11 cellular contexts compared by ENCODE assay signal in the genomic region with DNA sequence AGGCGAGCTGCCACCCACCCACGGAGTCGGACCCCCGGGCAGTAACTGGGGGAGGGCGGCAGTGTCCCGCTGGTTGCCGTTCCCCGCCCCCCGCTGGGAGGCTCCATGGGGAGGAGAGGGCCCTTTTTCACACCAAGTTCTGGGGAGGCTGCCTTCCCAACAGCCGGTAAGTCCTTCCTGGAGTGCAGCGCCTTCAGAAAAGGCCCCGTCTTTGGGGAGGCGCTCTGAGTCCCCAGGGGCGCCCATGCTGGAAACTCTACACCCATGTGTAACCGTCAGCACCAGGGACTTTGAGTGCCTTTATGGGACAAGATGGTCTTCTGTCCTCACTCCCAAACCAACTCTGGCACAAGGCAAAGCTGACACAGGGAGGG. TPM values are rescaled to one million over a fixed set of nuclear protein-coding genes. Genes with fewer than 3 reads are reported as not detected.
DNase-seq lines count a peak whose midpoint lies in the region; ATAC-seq and TF ChIP-seq lines count a peak whose summit lies in the region.
"Had no signal": no experiment of that assay in that cellular context is flagged by ENCODE, and none has a peak within 500 bp of the region (broad histone marks: within the 10 kb centered on the region; RNA-seq: fewer than 3 reads in every experiment).

No MANE protein-coding gene starts in this region.

- peak overlapping the region; percentile 7 for H3K4me2 ChIP-seq in trophoblast cell (ENCODE audit: low read length)

- H3K27me3 ChIP-seq in CD8-positive, alpha-beta T cell (ENCODE audit: insufficient read depth, low read length): peaks cover 24% of the 10 kb centered on the region
- H3K27me3 ChIP-seq in NT2/D1 (ENCODE audit: insufficient read depth, insufficient read length) (peaks cover 38% of the 10 kb centered on the region), trophoblast cell (ENCODE audit: insufficient read depth, low read length) (peaks cover 37% of the 10 kb centered on the region)

- peak overlapping the region; percentile 22 for H3K4me3 Mint-ChIP-seq in CD8-positive, alpha-beta T cell

- H3K18ac ChIP-seq in trophoblast cell (ENCODE audit: low read length): no peak overlapping the region

- no peak overlapping the region for H3K4ac ChIP-seq in trophoblast cell (ENCODE audit: low read depth, low read length)

- no peak for ATAC-seq in CD8-positive, alpha-beta T cell
- ATAC-seq in HG03521 (IDR thresholded peaks at IDR 0.05; ENCODE audit: unreplicated experiment) (no peak), GM21737 (IDR thresholded peaks at IDR 0.05; ENCODE audit: unreplicated experiment) (no peak)

- CTCF ChIA-PET in CD8-positive, alpha-beta T cell (lab: Charles Lee): interaction anchor here (0.7 to 6.2 kb wide), 2 partner anchors 11 to 71 kb away, joined by 4 to 48 read pairs; no protein-coding TSS in a partner anchor

- H3K79me1 ChIP-seq in trophoblast cell (ENCODE audit: low read length): peaks cover 4% of the 10 kb centered on the region

- H3K36me3 Mint-ChIP-seq in CD8-positive, alpha-beta T cell: no peaks in the 10 kb centered on the region

- no peak overlapping the region for H4K12ac ChIP-seq in trophoblast cell (ENCODE audit: low read depth, low read length)

- peak overlapping the region; percentile 45 for H3K9ac ChIP-seq in NT2/D1 (ENCODE audit: insufficient read length, low read depth)
- H3K9ac ChIP-seq in trophoblast cell (ENCODE audit: low read length): no peak overlapping the region

- H3K23ac ChIP-seq in trophoblast cell (ENCODE audit: low read length): no peak overlapping the region

- POLR2A ChIA-PET in CD8-positive, alpha-beta T cell (lab: Charles Lee): interaction anchor here (1.1 kb wide), 1 partner anchor 12 kb away, joined by 3 read pairs; no protein-coding TSS in a partner anchor

- no peaks in the 10 kb centered on the region for H3K79me2 ChIP-seq in trophoblast cell (ENCODE audit: control insufficient read depth, insufficient read depth, low read length, poor library complexity)

- H3K9me3 ChIP-seq in CD8-positive, alpha-beta T cell (ENCODE audit: low read length): no peaks in the 10 kb centered on the region
- no peaks in the 10 kb centered on the region for H3K9me3 ChIP-seq in NT2/D1 (ENCODE audit: insufficient read depth, low read length)
- H3K9me3 ChIP-seq in trophoblast cell (ENCODE audit: insufficient read depth, low read depth, low read length): no peaks in the 10 kb centered on the region

- DNase-seq in CD8-positive, alpha-beta T cell: no peak
- no peak for DNase-seq in NT2/D1 (ENCODE audit: low read depth, low spot score)
- no peak for DNase-seq in fibroblast of villous mesenchyme (ENCODE audit: low read depth)
- DNase-seq in trophoblast cell: no peak
- no peak for DNase-seq in activated CD8-positive, alpha-beta memory T cell treated with anti-CD3 and anti-CD28 coated beads for 24 hours
- DNase-seq in HuH-7 (ENCODE audit: low spot score): no peak
- DNase-seq: DMS79, NCI-H187 treated with DMSO at 0.1 percent for 48 hours had no signal

- no peak overlapping the region for H2BK12ac ChIP-seq in trophoblast cell (ENCODE audit: low read length)

- H3K27ac ChIP-seq in CD8-positive, alpha-beta T cell (ENCODE audit: low read depth, low read length): no peak overlapping the region
- H3K27ac ChIP-seq in trophoblast cell (ENCODE audit: low read depth, low read length): no peak overlapping the region

- TF ChIP-seq CTCF in CD8-positive, alpha-beta T cell (IDR thresholded peaks at IDR 0.05): no peak
- no peak for TF ChIP-seq CTCF in fibroblast of villous mesenchyme (IDR thresholded peaks at IDR 0.05; ENCODE audit: insufficient read depth, low read depth, low read length)

- no peak overlapping the region for H2AK5ac ChIP-seq in trophoblast cell (ENCODE audit: low read length)

- H3K27me3 Mint-ChIP-seq in CD8-positive, alpha-beta T cell (ENCODE audit: low read depth): peaks cover 45% of the 10 kb centered on the region

- H2BK120ac ChIP-seq in trophoblast cell (ENCODE audit: insufficient read depth, low read length, poor library complexity): no peak overlapping the region

- H3K14ac ChIP-seq in trophoblast cell (ENCODE audit: low read length): no peak overlapping the region

- no CpG with 5 or more reads among the region's 15 CpGs for WGBS in trophoblast cell (ENCODE audit: extremely low coverage, insufficient coverage, insufficient read length)

- no peak overlapping the region for H3K27ac Mint-ChIP-seq in CD8-positive, alpha-beta T cell

- no peak overlapping the region for H3K4me3 ChIP-seq in CD8-positive, alpha-beta T cell (ENCODE audit: low read depth, low read length)
- H3K4me3 ChIP-seq in NT2/D1 (ENCODE audit: insufficient read length, low read depth): no peak overlapping the region
- H3K4me3 ChIP-seq in fibroblast of villous mesenchyme (ENCODE audit: low read depth, low read length): peak overlapping the region; percentile 29
- H3K4me3 ChIP-seq in trophoblast cell (ENCODE audit: low read depth, low read length): no peak overlapping the region

- H3K4me1 ChIP-seq in CD8-positive, alpha-beta T cell (ENCODE audit: insufficient read depth, low read length): peaks cover 25% of the 10 kb centered on the region
- H3K4me1 ChIP-seq in NT2/D1 (ENCODE audit: insufficient read depth, insufficient read length) (peaks cover 39% of the 10 kb centered on the region), trophoblast cell (ENCODE audit: control insufficient read depth in 1 of 2, insufficient read depth in 2 of 2, low read length in 2 of 2) (peaks cover 8 to 21% of the 10 kb centered on the region in 2 experiments)

- no peak overlapping the region for H4K8ac ChIP-seq in trophoblast cell (ENCODE audit: low read depth, low read length)

- no peak overlapping the region for H4K91ac ChIP-seq in trophoblast cell (ENCODE audit: low read depth, low read length)

- peaks cover 14% of the 10 kb centered on the region for H3K4me1 Mint-ChIP-seq in CD8-positive, alpha-beta T cell (ENCODE audit: low read depth)

- intact Hi-C loops in CD8-positive, alpha-beta T cell (cut with DNase I, micrococcal nuclease): no loop called here

- H3K9me3 Mint-ChIP-seq in CD8-positive, alpha-beta T cell: no peaks in the 10 kb centered on the region

- H2AFZ ChIP-seq in trophoblast cell (ENCODE audit: insufficient read depth, low read length, poor library complexity): no peak overlapping the region

- no peaks in the 10 kb centered on the region for H3K36me3 ChIP-seq in CD8-positive, alpha-beta T cell (ENCODE audit: insufficient read depth, low read length)
- H3K36me3 ChIP-seq in NT2/D1 (ENCODE audit: insufficient read depth, insufficient read length, low read length) (peaks cover 3% of the 10 kb centered on the region), trophoblast cell (ENCODE audit: control insufficient read depth in 1 of 2, insufficient read depth in 2 of 2, low read length in 2 of 2) (no peaks in the 10 kb centered on the region)

- H2BK5ac ChIP-seq in trophoblast cell (ENCODE audit: low read depth, low read length, poor library complexity): no peak overlapping the region

RNA-seq across cellular contexts. Expression of gene SOX18, which starts 0.4 kb away (rescaled TPM):
- total RNA-seq in CD8-positive, alpha-beta T cell: not detected
- total RNA-seq in fibroblast of villous mesenchyme: under 0.01 TPM in 1 of 2 replicates, not detected in the other
- 0.58 and 0.89 TPM in 2 replicates for polyA plus RNA-seq in trophoblast cell (2013)
- total RNA-seq: activated CD8-positive, alpha-beta memory T cell treated with anti-CD3 and anti-CD28 coated beads for 36 hours had no signal

RNA-seq across cellular contexts. Expression of gene TCEA2, which starts 13.1 kb away (rescaled TPM):
- total RNA-seq in CD8-positive, alpha-beta T cell: 10 to 100 TPM; 18.2 to 18.4 TPM
- 20.7 and 24.2 TPM in 2 replicates for total RNA-seq in fibroblast of villous mesenchyme
- 55.8 and 60.4 TPM in 2 replicates for polyA plus RNA-seq in trophoblast cell (2013)

RNA-seq across cellular contexts. Expression of gene C20orf204, which starts 13.9 kb away (rescaled TPM):
- total RNA-seq in CD8-positive, alpha-beta T cell: 1 to 10 TPM; 6.9 to 7.1 TPM
- 0.43 and 0.97 TPM in 2 replicates for total RNA-seq in fibroblast of villous mesenchyme
- polyA plus RNA-seq in trophoblast cell (2013): 0.70 and 0.87 TPM in 2 replicates

RNA-seq across cellular contexts. Expression of gene RGS19, which starts 29.4 kb away (rescaled TPM):
- total RNA-seq in CD8-positive, alpha-beta T cell: 1 to 10 TPM; 6.9 to 8.1 TPM
- total RNA-seq in fibroblast of villous mesenchyme: 13.0 and 13.2 TPM in 2 replicates
- 7.5 and 8.3 TPM in 2 replicates for polyA plus RNA-seq in trophoblast cell (2013)

RNA-seq across cellular contexts. Expression of gene OPRL1, which starts 30.0 kb away (rescaled TPM):
- under 1 TPM; 0.35 to 0.69 TPM for total RNA-seq in CD8-positive, alpha-beta T cell
- total RNA-seq in fibroblast of villous mesenchyme: 1.6 and 1.7 TPM in 2 replicates
- 1.1 and 1.4 TPM in 2 replicates for polyA plus RNA-seq in trophoblast cell (2013)
